In the genomic region with DNA sequence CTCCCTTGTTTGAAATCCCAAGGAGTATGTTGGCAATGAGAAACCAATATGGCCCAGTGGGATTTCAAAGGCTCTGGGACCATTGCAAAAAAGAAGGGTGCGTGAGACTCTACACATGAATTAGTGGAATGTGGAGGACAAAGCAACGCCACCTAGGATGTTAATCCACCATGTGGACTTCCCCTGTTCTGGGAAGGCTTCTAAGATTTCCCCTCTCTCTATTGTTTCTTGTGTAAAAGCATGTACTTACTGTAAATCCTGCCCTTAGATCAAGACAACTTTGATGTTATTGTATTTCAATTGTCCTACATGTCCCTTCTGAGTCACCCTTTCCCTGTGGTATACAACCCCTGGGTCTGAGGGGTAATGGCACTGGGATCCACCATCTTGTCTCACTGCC, we compare ENCODE assay signal across 14 cellular contexts. TPM values are rescaled to one million over a fixed set of nuclear protein-coding genes. Genes with fewer than 3 reads are reported as not detected.
DNase-seq lines count a peak whose midpoint lies in the region; TF ChIP-seq lines count a peak whose summit lies in the region.
"Had no signal": no experiment of that assay in that cellular context is flagged by ENCODE, and none has a peak within 500 bp of the region (broad histone marks: within the 10 kb centered on the region; RNA-seq: fewer than 3 reads in every experiment).

No MANE protein-coding gene starts in this region.

- H3K36me3 ChIP-seq in H7 (replicated peaks; ENCODE audit: control insufficient read depth, insufficient read depth, low read length) (no peaks in the 10 kb centered on the region), NT2/D1 (ENCODE audit: insufficient read depth, insufficient read length, low read length) (peaks cover 3% of the 10 kb centered on the region), hepatocyte (replicated peaks; ENCODE audit: insufficient read depth, low read depth) (no peaks in the 10 kb centered on the region), neuronal stem cell (replicated peaks in 1 of 2; ENCODE audit: control insufficient read depth in 2 of 2, insufficient read depth in 2 of 2, low read length in 2 of 2) (no peaks in the 10 kb centered on the region)
- H3K36me3 ChIP-seq: BLaER1 treated with 17β-estradiol and CSF1 and Interleukin-3, amounts not matched to agents 10 nM and 100 nM had no signal

- H3K18ac ChIP-seq in neuronal stem cell (ENCODE audit: low read length) = no peak overlapping the region

- no peak for TF ChIP-seq CTCF in hepatocyte (IDR thresholded peaks at IDR 0.05; ENCODE audit: poor library complexity)

- H2BK120ac ChIP-seq in neuronal stem cell (ENCODE audit: low read depth, low read length) = no peak overlapping the region

- H3K9me2 ChIP-seq in hepatocyte (replicated peaks; ENCODE audit: insufficient read depth) = no peaks in the 10 kb centered on the region

- H3K4me3 ChIP-seq in H7 (ENCODE audit: insufficient read depth, low read depth, low read length) (no peak overlapping the region), NT2/D1 (ENCODE audit: insufficient read length, low read depth) (no peak overlapping the region), hepatocyte (no peak overlapping the region), neuronal stem cell (ENCODE audit: low read length in 2 of 2) (no peak overlapping the region)
- H3K4me3 ChIP-seq: BLaER1 treated with 17β-estradiol and CSF1 and Interleukin-3, amounts not matched to agents 10 nM and 100 nM had no signal

- H4K20me1 ChIP-seq in hepatocyte (ENCODE audit: insufficient read depth, poor library complexity, severe bottlenecking) = no peaks in the 10 kb centered on the region
- H4K20me1 ChIP-seq: BLaER1 treated with 17β-estradiol and CSF1 and Interleukin-3, amounts not matched to agents 10 nM and 100 nM had no signal

- no peak overlapping the region for H4K91ac ChIP-seq in neuronal stem cell (ENCODE audit: low read depth, low read length, poor library complexity)

- H3K27me3 ChIP-seq in H7 (ENCODE audit: control insufficient read depth, insufficient read depth, low read length) = no peaks in the 10 kb centered on the region
- no peaks in the 10 kb centered on the region for H3K27me3 ChIP-seq in NT2/D1 (ENCODE audit: insufficient read depth, insufficient read length)
- no peaks in the 10 kb centered on the region for H3K27me3 ChIP-seq in hepatocyte
- H3K27me3 ChIP-seq in neuronal stem cell (ENCODE audit: control insufficient read depth in 3 of 3, insufficient read depth in 3 of 3, low read depth in 1 of 3, low read length in 3 of 3) = no peaks in the 10 kb centered on the region
- H3K27me3 ChIP-seq: BLaER1 treated with 17β-estradiol and CSF1 and Interleukin-3, amounts not matched to agents 10 nM and 100 nM had no signal

- no peak overlapping the region for H2BK15ac ChIP-seq in neuronal stem cell (ENCODE audit: low read length)

- H3K9ac ChIP-seq in NT2/D1 (ENCODE audit: insufficient read length, low read depth) (no peak overlapping the region), neuronal stem cell (ENCODE audit: low read depth, low read length, poor library complexity) (no peak overlapping the region)
- H3K9ac ChIP-seq: BLaER1 treated with 17β-estradiol and CSF1 and Interleukin-3, amounts not matched to agents 10 nM and 100 nM had no signal

- WGBS in hepatocyte (ENCODE audit: low lambda C conversion rate, missing lambda C conversion rate) = 86% methylated on average over 2 of the region's 2 CpGs
- no CpG with 5 or more reads among the region's 2 CpGs for WGBS in neuronal stem cell (ENCODE audit: extremely low coverage in 2 of 2, insufficient read length in 2 of 2, insufficient replicate concordance in 1 of 2), 2 donors

- H2AFZ ChIP-seq in hepatocyte (no peak overlapping the region), neuronal stem cell (ENCODE audit: low read length) (peak overlapping the region; percentile 6)

- DNase-seq in H7 = peak; percentile 14
- DNase-seq in NT2/D1 (ENCODE audit: low read depth, low spot score) = peak; percentile 70
- DNase-seq in hepatocyte (ENCODE audit: low spot score) = no peak
- DNase-seq in neuronal stem cell (ENCODE audit: low spot score) = no peak
- no peak for DNase-seq in activated CD4-positive, alpha-beta T cell treated with anti-CD3 and anti-CD28 coated beads, Interleukin-2, amount 10 ng/mL, durations not matched to agents 7 days and 5 days
- DNase-seq in stimulated activated CD4-positive, alpha-beta T cell treated with anti-CD3 and anti-CD28 coated beads, Interleukin-4, amount 100 ng/mL, for 24 hours = no peak
- DNase-seq in NCI-H1048 (lab: John Stamatoyannopoulos, UW) = no peak
- DNase-seq: ACHN; CD4-positive, alpha-beta T cell; DMS79; GOT3; IMR-90 had no signal

- H3K27me3 Mint-ChIP-seq in activated CD4-positive, alpha-beta T cell treated with anti-CD3 and anti-CD28 coated beads, Interleukin-2, amount 10 ng/mL, durations not matched to agents 7 days and 5 days = peaks cover 1% of the 10 kb centered on the region
- H3K27me3 Mint-ChIP-seq: CD4-positive, alpha-beta T cell had no signal

- H3K4me1 Mint-ChIP-seq in activated CD4-positive, alpha-beta T cell treated with anti-CD3 and anti-CD28 coated beads, Interleukin-2, amount 10 ng/mL, durations not matched to agents 7 days and 5 days = peaks cover 19% of the 10 kb centered on the region

- POLR2A ChIA-PET in activated CD4-positive, alpha-beta T cell treated with anti-CD3 and anti-CD28 coated beads, Interleukin-2, amount 10 ng/mL, durations not matched to agents 7 days and 5 days (lab: Charles Lee) = no interaction called here

- no peak overlapping the region for H4K8ac ChIP-seq in neuronal stem cell (ENCODE audit: low read depth, low read length)

- H3K14ac ChIP-seq in neuronal stem cell (ENCODE audit: low read length) = no peak overlapping the region

- peaks cover 2% of the 10 kb centered on the region for H3K36me3 Mint-ChIP-seq in activated CD4-positive, alpha-beta T cell treated with anti-CD3 and anti-CD28 coated beads, Interleukin-2, amount 10 ng/mL, durations not matched to agents 7 days and 5 days (ENCODE audit: low read depth)

- H3K27ac Mint-ChIP-seq in activated CD4-positive, alpha-beta T cell treated with anti-CD3 and anti-CD28 coated beads, Interleukin-2, amount 10 ng/mL, durations not matched to agents 7 days and 5 days = no peak overlapping the region

- H3K4me1 ChIP-seq in NT2/D1 (ENCODE audit: insufficient read depth, insufficient read length) = no peaks in the 10 kb centered on the region
- H3K4me1 ChIP-seq in hepatocyte (ENCODE audit: insufficient read depth) = no peaks in the 10 kb centered on the region
- H3K4me1 ChIP-seq in neuronal stem cell (ENCODE audit: control insufficient read depth in 2 of 2, insufficient read depth in 1 of 2, low read depth in 1 of 2, low read length in 2 of 2) = peaks cover 0 to 1% of the 10 kb centered on the region in 2 donors

- peaks cover 17% of the 10 kb centered on the region for H3K9me3 ChIP-seq in NT2/D1 (ENCODE audit: insufficient read depth, low read length)
- H3K9me3 ChIP-seq in hepatocyte (ENCODE audit: low read depth) = no peaks in the 10 kb centered on the region
- H3K9me3 ChIP-seq in neuronal stem cell (replicated peaks in 1 of 2; ENCODE audit: control insufficient read depth in 2 of 2, insufficient read depth in 1 of 2, low read depth in 1 of 2, low read length in 2 of 2) = peaks cover 0 to 3% of the 10 kb centered on the region in 2 donors
- H3K9me3 ChIP-seq: BLaER1 treated with 17β-estradiol and CSF1 and Interleukin-3, amounts not matched to agents 10 nM and 100 nM had no signal

- H3K27ac ChIP-seq in hepatocyte (peak overlapping the region; percentile 0), neuronal stem cell (replicated peaks; ENCODE audit: low read length) (no peak overlapping the region)
- H3K27ac ChIP-seq: BLaER1 treated with 17β-estradiol and CSF1 and Interleukin-3, amounts not matched to agents 10 nM and 100 nM; HL-60 had no signal

- CTCF ChIA-PET in activated CD4-positive, alpha-beta T cell treated with anti-CD3 and anti-CD28 coated beads, Interleukin-2, amount 10 ng/mL, durations not matched to agents 7 days and 5 days (lab: Charles Lee) = no interaction called here

- H3K23ac ChIP-seq in neuronal stem cell (ENCODE audit: low read depth, low read length, poor library complexity) = no peak overlapping the region

- H3K4me2 ChIP-seq in hepatocyte (no peak overlapping the region), neuronal stem cell (ENCODE audit: insufficient read depth, low read length, poor library complexity, severe bottlenecking) (no peak overlapping the region)
- H3K4me2 ChIP-seq: BLaER1 treated with 17β-estradiol and CSF1 and Interleukin-3, amounts not matched to agents 10 nM and 100 nM had no signal

- H3K9me3 Mint-ChIP-seq in activated CD4-positive, alpha-beta T cell treated with anti-CD3 and anti-CD28 coated beads, Interleukin-2, amount 10 ng/mL, durations not matched to agents 7 days and 5 days = no peaks in the 10 kb centered on the region
- H3K9me3 Mint-ChIP-seq: CD4-positive, alpha-beta T cell had no signal

- no peaks in the 10 kb centered on the region for H3K79me1 ChIP-seq in neuronal stem cell (ENCODE audit: low read depth, low read length)

- no peaks in the 10 kb centered on the region for H3K79me2 ChIP-seq in hepatocyte

- H2BK12ac ChIP-seq in neuronal stem cell (ENCODE audit: low read length) = no peak overlapping the region

- H3K4ac ChIP-seq in neuronal stem cell (ENCODE audit: low read length) = no peak overlapping the region

- H2BK5ac ChIP-seq in neuronal stem cell (ENCODE audit: low read length) = no peak overlapping the region

- no peak overlapping the region for H3K4me3 Mint-ChIP-seq in activated CD4-positive, alpha-beta T cell treated with anti-CD3 and anti-CD28 coated beads, Interleukin-2, amount 10 ng/mL, durations not matched to agents 7 days and 5 days

- no peak overlapping the region for H2AK5ac ChIP-seq in neuronal stem cell (ENCODE audit: low read depth, low read length)

RNA-seq across cellular contexts. Expression of a gene that starts 4.7 kb away (rescaled TPM):
- total RNA-seq in H7 (2014; rRNA removed; shearing (Covaris generic)) = 69.5 and 87.1 TPM in 2 replicates
- 79.5 and 88.5 TPM in 2 replicates for total RNA-seq in hepatocyte
- polyA plus RNA-seq in hepatocyte = 53.7 and 57.6 TPM in 2 replicates
- polyA plus RNA-seq in neuronal stem cell (2013, experiment 1 of 2) = 31.5 TPM
- 30.3 TPM for polyA plus RNA-seq in neuronal stem cell (2013, experiment 2 of 2)
- 10 to 100 TPM; 33.9 to 40.7 TPM for total RNA-seq in activated CD4-positive, alpha-beta T cell treated with anti-CD3 and anti-CD28 coated beads, Interleukin-2, amount 10 ng/mL, durations not matched to agents 7 days and 5 days

Comparison
In these comparisons a context has a peak if more than half of its experiments do, and no peak if none do; other contexts are left out.
1. DNase-seq: peak in H7 (single experiment) and NT2/D1 (single experiment); none in hepatocyte (single experiment), neuronal stem cell (single experiment), activated CD4-positive, alpha-beta T cell treated with anti-CD3 and anti-CD28 coated beads, Interleukin-2, amount 10 ng/mL, durations not matched to agents 7 days and 5 days (single experiment), stimulated activated CD4-positive, alpha-beta T cell treated with anti-CD3 and anti-CD28 coated beads, Interleukin-4, amount 100 ng/mL, for 24 hours (single experiment) and NCI-H1048 (single experiment).